8 cellular contexts compared by ENCODE assay signal in the genomic region with DNA sequence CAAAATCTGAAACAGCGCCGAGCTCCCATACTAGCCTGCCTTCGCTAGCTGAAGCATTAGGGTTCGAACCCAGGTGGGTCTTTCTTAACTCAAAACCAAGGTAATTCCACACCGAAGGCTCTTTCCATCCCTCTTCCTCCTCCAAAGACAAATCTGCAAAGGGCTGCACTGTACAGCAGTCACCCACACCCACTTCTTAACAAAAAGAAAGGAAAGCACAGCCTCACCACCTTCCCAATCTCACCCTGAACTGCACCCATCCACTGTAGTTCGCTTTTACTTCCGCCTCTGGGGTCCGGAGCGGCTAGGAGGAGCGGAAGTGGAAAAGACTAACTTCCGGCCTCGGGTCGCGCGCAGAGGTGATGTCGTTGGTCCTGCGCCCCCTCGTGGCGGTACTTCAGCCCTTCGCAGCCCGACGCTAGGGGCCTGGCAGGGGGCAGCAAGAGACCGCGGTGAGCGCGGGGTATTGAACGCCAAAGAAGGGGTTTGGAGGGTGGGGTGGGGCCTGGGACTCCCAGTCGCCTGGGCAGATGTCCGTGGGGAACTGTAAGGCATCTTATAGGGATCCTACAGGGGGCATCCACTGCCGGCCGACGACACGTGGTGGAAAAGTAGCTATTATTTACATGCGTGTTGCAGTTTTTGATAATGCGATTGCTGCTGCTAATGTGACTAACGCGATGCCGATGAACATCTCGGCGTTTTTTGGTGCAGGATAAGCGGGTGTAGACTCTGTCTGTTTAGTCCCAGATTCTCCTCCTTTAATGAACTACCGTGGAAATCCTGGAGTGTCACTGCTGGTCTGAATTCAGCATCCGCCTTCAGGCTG. TPM values are rescaled to one million over a fixed set of nuclear protein-coding genes. Genes with fewer than 3 reads are reported as not detected.
DNase-seq lines count a peak whose midpoint lies in the region; ATAC-seq and TF ChIP-seq lines count a peak whose summit lies in the region.

A gene with protein sequence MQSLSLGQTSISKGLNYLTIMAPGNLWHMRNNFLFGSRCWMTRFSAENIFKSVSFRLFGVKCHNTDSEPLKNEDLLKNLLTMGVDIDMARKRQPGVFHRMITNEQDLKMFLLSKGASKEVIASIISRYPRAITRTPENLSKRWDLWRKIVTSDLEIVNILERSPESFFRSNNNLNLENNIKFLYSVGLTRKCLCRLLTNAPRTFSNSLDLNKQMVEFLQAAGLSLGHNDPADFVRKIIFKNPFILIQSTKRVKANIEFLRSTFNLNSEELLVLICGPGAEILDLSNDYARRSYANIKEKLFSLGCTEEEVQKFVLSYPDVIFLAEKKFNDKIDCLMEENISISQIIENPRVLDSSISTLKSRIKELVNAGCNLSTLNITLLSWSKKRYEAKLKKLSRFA (minus strand): TSS at position 290 of the 829 bp plus-strand sequence. CDS start 619 bp downstream, outside the sequence.

- no peaks in the 10 kb centered on the region for H3K27me3 ChIP-seq in CD4-positive, CD25-positive, alpha-beta regulatory T cell (ENCODE audit: control insufficient read depth, insufficient read depth, low read length)
- no peaks in the 10 kb centered on the region for H3K27me3 ChIP-seq in duodenal mucosa (ENCODE audit: control insufficient read depth in 1 of 2, insufficient read depth in 2 of 2, low read length in 2 of 2)
- H3K27me3 ChIP-seq in lower lobe of right lung (ENCODE audit: low read depth), result no peaks in the 10 kb centered on the region

- intact Hi-C loops in lower lobe of right lung (cut with DNase I), result loop anchor here (10.0 kb wide), 1 partner anchor 796 kb away; no protein-coding TSS in a partner anchor

- H3K27me3 Mint-ChIP-seq in CD4-positive, CD25-positive, alpha-beta regulatory T cell, result peaks cover 6% of the 10 kb centered on the region

- H3K4me1 Mint-ChIP-seq in CD4-positive, CD25-positive, alpha-beta regulatory T cell, result peaks cover 34 to 49% (median 35%) of the 10 kb centered on the region in 4 donors

- H3K9me3 Mint-ChIP-seq in CD4-positive, CD25-positive, alpha-beta regulatory T cell, result peaks cover 0 to 3% (median 0%) of the 10 kb centered on the region in 7 donors

- H3K9me3 ChIP-seq in CD4-positive, CD25-positive, alpha-beta regulatory T cell (ENCODE audit: control insufficient read depth in 2 of 2, low read length in 2 of 2), result no peaks in the 10 kb centered on the region
- H3K9me3 ChIP-seq in duodenal mucosa (ENCODE audit: control insufficient read depth in 1 of 2, low read length in 2 of 2), result no peaks in the 10 kb centered on the region
- no peaks in the 10 kb centered on the region for H3K9me3 ChIP-seq in lower lobe of right lung

- H3K4me1 ChIP-seq in CD4-positive, CD25-positive, alpha-beta regulatory T cell (ENCODE audit: control insufficient read depth, insufficient read depth, low read length, poor library complexity, severe bottlenecking), result peaks cover 17% of the 10 kb centered on the region
- peaks cover 7 to 8% of the 10 kb centered on the region in 2 donors for H3K4me1 ChIP-seq in duodenal mucosa (ENCODE audit: control insufficient read depth in 1 of 2, insufficient read depth in 2 of 2, low read length in 2 of 2)
- peaks cover 19% of the 10 kb centered on the region for H3K4me1 ChIP-seq in lower lobe of right lung

- H3K36me3 Mint-ChIP-seq in CD4-positive, CD25-positive, alpha-beta regulatory T cell, result peaks cover 21% of the 10 kb centered on the region

- H3K27ac Mint-ChIP-seq in CD4-positive, CD25-positive, alpha-beta regulatory T cell, result peak within 1 kb of the TSS; percentile 95 to 98 (median 96)

- H3K4me3 Mint-ChIP-seq in CD4-positive, CD25-positive, alpha-beta regulatory T cell, result peak within 1 kb of the TSS; percentile 94 to 99 (median 96)

- H3K9ac ChIP-seq in duodenal mucosa (ENCODE audit: low read depth in 1 of 2, low read length in 2 of 2), result peak within 1 kb of the TSS; percentile 68

- H3K27ac ChIP-seq in CD4-positive, CD25-positive, alpha-beta regulatory T cell (ENCODE audit: insufficient read depth, low read length, poor library complexity, severe bottlenecking), result peak within 1 kb of the TSS; percentile 75
- H3K27ac ChIP-seq in duodenal mucosa (ENCODE audit: low read depth, low read length) (no peak within 1 kb of the TSS), lower lobe of right lung (peak within 1 kb of the TSS; percentile 66)

- peaks cover 10% of the 10 kb centered on the region for H3K36me3 ChIP-seq in CD4-positive, CD25-positive, alpha-beta regulatory T cell (ENCODE audit: control insufficient read depth, insufficient read depth, low read length)
- peaks cover 0 to 6% of the 10 kb centered on the region in 2 donors for H3K36me3 ChIP-seq in duodenal mucosa (ENCODE audit: control insufficient read depth in 1 of 2, insufficient read depth in 2 of 2, low read length in 2 of 2)
- no peaks in the 10 kb centered on the region for H3K36me3 ChIP-seq in lower lobe of right lung

- DNase-seq in CD4-positive, CD25-positive, alpha-beta regulatory T cell, result peak; percentile 85 to 96 (median 92)
- peak; percentile 92 for DNase-seq in NCI-H774 (lab: John Stamatoyannopoulos, UW)
- DNase-seq in activated CD4-positive, alpha-beta T cell treated with anti-CD3 and anti-CD28 coated beads, Interleukin-2, amount 50 U/mL, for 48 hours, result peak; percentile 94 to 95
- peak; percentile 95 for DNase-seq in lower lobe of right lung
- DNase-seq in stimulated activated CD4-positive, alpha-beta T cell treated with anti-CD3 and anti-CD28 coated beads, TNF-alpha, amount 100 ng/mL, for 24 hours (ENCODE audit: low read depth in 3 of 3), result peak; percentile 88 to 93 (median 89)

- ATAC-seq in CD4-positive, CD25-positive, alpha-beta regulatory T cell (ENCODE audit: low read depth in 2 of 2), result peak; percentile 98 to 100
- ATAC-seq in GM19397 (IDR thresholded peaks at IDR 0.05; ENCODE audit: unreplicated experiment) (peak; percentile 97), HG03571 (IDR thresholded peaks at IDR 0.05; ENCODE audit: unreplicated experiment) (peak; percentile 99), lower lobe of right lung (peak; percentile 99 to 100)

- peak; percentile 93 for TF ChIP-seq CTCF in lower lobe of right lung (IDR thresholded peaks at IDR 0.05)

- H3K4me3 ChIP-seq in CD4-positive, CD25-positive, alpha-beta regulatory T cell (ENCODE audit: low read depth, low read length), result peak within 1 kb of the TSS; percentile 98
- peak within 1 kb of the TSS; percentile 87 to 96 for H3K4me3 ChIP-seq in duodenal mucosa (ENCODE audit: low read depth in 1 of 2, low read length in 2 of 2)
- peak within 1 kb of the TSS; percentile 79 for H3K4me3 ChIP-seq in lower lobe of right lung

RNA-seq across cellular contexts. Expression of the gene that starts here (rescaled TPM):
- 20.4 TPM for total RNA-seq in CD4-positive, CD25-positive, alpha-beta regulatory T cell
- polyA plus RNA-seq in CD4-positive, CD25-positive, alpha-beta regulatory T cell, result 10 to 100 TPM in 2 of 4 donors, 1 to 10 TPM in 2; 9.5 to 18.5 (median 11.8) TPM
- total RNA-seq in lower lobe of right lung, result 11.5 TPM
